ENCODE assay signal across 30 cellular contexts in the genomic region with DNA sequence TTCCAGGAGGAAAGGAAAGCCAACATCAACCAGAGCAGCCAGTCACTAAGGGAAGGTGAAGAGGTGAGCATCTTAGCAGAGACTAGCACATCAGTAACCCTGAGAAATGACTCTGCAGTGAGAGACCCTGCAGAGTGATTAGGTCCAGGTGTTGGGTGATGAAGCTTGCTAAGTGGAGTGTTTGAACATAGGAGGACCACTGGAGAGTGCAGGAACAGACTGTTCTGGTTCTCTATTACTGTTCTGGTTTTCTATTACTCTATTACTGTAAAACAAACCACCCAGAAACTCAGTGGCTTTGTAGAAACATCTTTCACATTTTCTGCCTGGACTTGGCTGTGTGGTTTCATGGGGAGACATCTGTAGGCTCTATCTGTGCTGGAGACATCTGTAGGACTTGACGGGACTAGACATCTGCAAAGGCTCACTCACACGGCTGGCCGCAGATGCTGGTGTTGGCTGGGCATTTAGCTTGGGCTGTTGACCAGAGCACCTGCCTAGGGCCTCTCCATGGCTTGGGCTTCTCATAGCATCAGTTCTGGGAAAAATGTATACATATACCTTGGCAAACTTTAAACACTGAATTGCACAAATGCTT. TPM values are rescaled to one million over a fixed set of nuclear protein-coding genes. Genes with fewer than 3 reads are reported as not detected.
"Had no signal": no experiment of that assay in that cellular context is flagged by ENCODE, and none has a peak within 500 bp of the region (broad histone marks: within the 10 kb centered on the region; RNA-seq: fewer than 3 reads in every experiment).

No MANE protein-coding gene starts in this region.

- ATAC-seq: left lobe of liver; natural killer cell; psoas muscle; sciatic nerve; stimulated activated effector memory CD8-positive, alpha-beta T cell treated with anti-CD3 and anti-CD28 coated beads, Interleukin-12 subunit alpha, Interleukin-12 subunit beta, amount 100 ng/mL, for 72 hours had no signal

- H3K4me1 ChIP-seq: parathyroid adenoma, psoas muscle, spleen, suprapubic skin, tibial artery, uterus had no signal

- H3K79me2 ChIP-seq: hepatocyte, parathyroid adenoma had no signal

- H3K9ac ChIP-seq: neural progenitor cell, parathyroid adenoma had no signal

- DNase-seq: kidney glomerular epithelial cell; left cardiac atrium; mesendoderm; naive B cell; natural killer cell; nephron progenitor cell; occipital lobe; psoas muscle; small intestine; spleen; stimulated activated CD4-positive, alpha-beta T cell treated with anti-CD3 and anti-CD28 coated beads, Interleukin-4, amount 100 ng/mL, for 24 hours; stimulated activated naive CD4-positive, alpha-beta T cell; tibial artery; uterus had no signal

- H2AFZ ChIP-seq: hepatocyte, neural progenitor cell, parathyroid adenoma had no signal

- H3K4me3 ChIP-seq: hepatocyte, lung, neural progenitor cell, psoas muscle, spleen, suprapubic skin, thoracic aorta, tibial artery, uterus had no signal

- H3K4me2 ChIP-seq: hepatocyte, neural progenitor cell had no signal

- H3K9me3 ChIP-seq: neutrophil, psoas muscle, spleen, suprapubic skin, thoracic aorta, tibial artery, uterus had no signal

- H3K27ac ChIP-seq: hepatocyte, neural progenitor cell, neutrophil, parathyroid adenoma, psoas muscle, spleen, suprapubic skin, thoracic aorta, tibial artery, uterus had no signal

- H3K36me3 ChIP-seq: neural progenitor cell, neutrophil, spleen, suprapubic skin, thoracic aorta, tibial artery, uterus had no signal

- H3K27me3 ChIP-seq: hepatocyte, neural progenitor cell, neutrophil, spleen, tibial artery, uterus had no signal

RNA-seq across cellular contexts. Expression of gene SPATA31E1, which starts 33.4 kb away (rescaled TPM):
- total RNA-seq: hepatocyte, left cardiac atrium, left lobe of liver, lower leg skin, lung, mononuclear cell, natural killer cell, occipital lobe, osteocyte, posterior vena cava, psoas muscle, sciatic nerve, spleen, subcutaneous adipose tissue, suprapubic skin, thoracic aorta, ureter, uterus had no signal
